ENCODE assay signal across 22 cellular contexts in the genomic region with DNA sequence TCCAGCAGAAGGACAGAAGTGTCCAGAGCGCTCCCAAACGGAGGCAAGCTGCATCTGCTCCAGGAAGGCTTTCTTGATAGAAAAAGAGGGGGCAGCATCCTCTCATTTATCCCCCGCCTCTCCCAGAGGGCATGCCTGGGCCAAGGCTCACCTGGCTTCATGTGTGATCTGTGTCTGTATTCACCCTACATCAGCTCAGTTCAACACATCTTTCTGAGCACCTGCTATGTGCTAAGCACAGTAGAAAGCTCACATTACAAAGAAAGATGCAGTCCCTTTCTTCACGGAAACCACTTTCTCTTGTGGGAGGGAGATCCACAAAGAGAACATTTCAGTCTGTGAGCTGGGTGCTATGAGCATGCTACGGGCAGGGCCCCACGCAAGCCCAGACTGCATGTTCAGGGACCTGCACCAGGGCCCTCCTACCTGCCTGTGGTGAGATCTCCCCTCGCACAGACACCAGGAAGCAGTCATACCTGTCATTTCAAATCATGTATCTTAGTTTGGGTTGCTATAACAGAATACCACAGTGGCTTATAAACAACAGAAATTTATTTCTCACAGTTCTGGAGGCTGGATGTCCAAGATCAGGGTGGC.
DNase-seq lines count a peak whose midpoint lies in the region; ATAC-seq and TF ChIP-seq lines count a peak whose summit lies in the region.
"Had no signal": no experiment of that assay in that cellular context is flagged by ENCODE, and none has a peak within 500 bp of the region (broad histone marks: within the 10 kb centered on the region; RNA-seq: fewer than 3 reads in every experiment).

No MANE protein-coding gene starts in this region.

- H3K36me3 ChIP-seq in thymus (ENCODE audit: control insufficient read depth, insufficient read depth): no peaks in the 10 kb centered on the region
- H3K36me3 ChIP-seq in gastroesophageal sphincter: no peaks in the 10 kb centered on the region
- H3K36me3 ChIP-seq: adrenal gland, neutrophil, thoracic aorta had no signal

- TF ChIP-seq CTCF in gastroesophageal sphincter (IDR thresholded peaks at IDR 0.05): no peak

- H3K36me3 Mint-ChIP-seq in activated naive CD4-positive, alpha-beta T cell treated with anti-CD3 and anti-CD28 coated beads, Interleukin-2, amount 50 U/mL, for 72 hours: peaks cover 6 to 13% of the 10 kb centered on the region in 2 donors
- H3K36me3 Mint-ChIP-seq: brain; memory B cell; stimulated activated memory B cell treated with anti-CD40 and anti-IgM and Interleukin-4, amounts not matched to agents 10 μg/mL and 1 μg/mL and 100 μg/mL, for 72 hours had no signal

- H3K4me1 ChIP-seq in thymus (ENCODE audit: control insufficient read depth, insufficient read depth, low read length) (peaks cover 3% of the 10 kb centered on the region), gastroesophageal sphincter (no peaks in the 10 kb centered on the region)
- H3K4me1 ChIP-seq: adrenal gland had no signal

- peaks cover under 1 to 8% of the 10 kb centered on the region in 2 donors for H3K9me3 Mint-ChIP-seq in activated naive CD4-positive, alpha-beta T cell treated with anti-CD3 and anti-CD28 coated beads, Interleukin-2, amount 50 U/mL, for 72 hours
- H3K9me3 Mint-ChIP-seq: activated T-helper 1 cell treated with anti-CD3 and anti-CD28 coated beads, Interleukin-12 subunit alpha, Interleukin-12 subunit beta, Interleukin-2, Interleukin-4 antibody, amounts not matched to agents 30 ng/mL and 10 ng/mL and 1 ng/mL, durations not matched to agents 14 hours and 24 hours and 36 hours; memory B cell; stimulated activated memory B cell treated with anti-CD40 and anti-IgM and Interleukin-4, amounts not matched to agents 10 μg/mL and 1 μg/mL and 100 μg/mL, for 72 hours had no signal

- 77% methylated on average over 7 of the region's 7 CpGs for WGBS in thymus
- WGBS in gastroesophageal sphincter (ENCODE audit: low coverage in 1 of 2), 2 donors: 83 to 90% methylated on average over 5 to 7 of the region's 7 CpGs

- no peak overlapping the region for H3K4me3 ChIP-seq in thymus (ENCODE audit: low read length)
- H3K4me3 ChIP-seq in gastroesophageal sphincter: no peak overlapping the region
- H3K4me3 ChIP-seq: adrenal gland, thoracic aorta had no signal

- peak; percentile 20 for DNase-seq in stimulated activated CD4-positive, alpha-beta T cell treated with anti-CD3 and anti-CD28 coated beads, Interleukin-15, amount 100 ng/mL, for 24 hours
- DNase-seq in stimulated activated CD4-positive, alpha-beta T cell treated with anti-CD3 and anti-CD28 coated beads, Interleukin-12 subunit alpha, Interleukin-12 subunit beta, amount 100 ng/mL, for 4 hours: no peak
- DNase-seq in activated CD4-positive, alpha-beta T cell treated with anti-CD3 and anti-CD28 coated beads, Interleukin-2, amount 50 U/mL, for 1 hour: peak; percentile 42
- DNase-seq in activated naive CD4-positive, alpha-beta T cell treated with anti-CD3 and anti-CD28 coated beads, Interleukin-2, amount 50 U/mL, for 72 hours (ENCODE audit: low spot score in 2 of 2): peak in 1 of 2 donors; percentile 12
- no peak for DNase-seq in T-helper 1 cell
- DNase-seq: Kasumi-1, left colon, NCI-H1694, NCI-H2171 treated with DMSO at 0.1 percent for 48 hours, NCI-H524, SIG-M5 had no signal

- H3K9me3 ChIP-seq in thymus (ENCODE audit: control insufficient read depth) (no peaks in the 10 kb centered on the region), gastroesophageal sphincter (peaks cover 0 to 19% (median 0%) of the 10 kb centered on the region in 3 donors)
- H3K9me3 ChIP-seq: adrenal gland, neutrophil, thoracic aorta had no signal

- H3K27ac ChIP-seq in thymus (ENCODE audit: low read depth): peak overlapping the region; percentile 48
- H3K27ac ChIP-seq in gastroesophageal sphincter: no peak overlapping the region
- H3K27ac ChIP-seq: adrenal gland, neutrophil, thoracic aorta had no signal

- ATAC-seq in activated naive CD4-positive, alpha-beta T cell treated with anti-CD3 and anti-CD28 coated beads, Interleukin-2, amount 50 U/mL, for 72 hours: peak; percentile 90 to 94
- no peak for ATAC-seq in gastroesophageal sphincter
- ATAC-seq: HepG2; left colon; Panc1; stimulated activated memory B cell treated with anti-CD40 and anti-IgM and Interleukin-4, amounts not matched to agents 10 μg/mL and 1 μg/mL and 100 μg/mL, for 72 hours had no signal

- H3K27ac Mint-ChIP-seq in activated naive CD4-positive, alpha-beta T cell treated with anti-CD3 and anti-CD28 coated beads, Interleukin-2, amount 50 U/mL, for 72 hours: peak overlapping the region in 1 of 2 donors; percentile 67
- H3K27ac Mint-ChIP-seq: activated T-helper 1 cell treated with anti-CD3 and anti-CD28 coated beads, Interleukin-12 subunit alpha, Interleukin-12 subunit beta, Interleukin-2, Interleukin-4 antibody, amounts not matched to agents 30 ng/mL and 10 ng/mL and 1 ng/mL, durations not matched to agents 14 hours and 24 hours and 36 hours; brain; memory B cell; stimulated activated memory B cell treated with anti-CD40 and anti-IgM and Interleukin-4, amounts not matched to agents 10 μg/mL and 1 μg/mL and 100 μg/mL, for 72 hours had no signal

- no peaks in the 10 kb centered on the region for H3K27me3 ChIP-seq in thymus (ENCODE audit: control insufficient read depth, insufficient read depth)
- no peaks in the 10 kb centered on the region for H3K27me3 ChIP-seq in gastroesophageal sphincter
- H3K27me3 ChIP-seq: adrenal gland had no signal

- TF ChIP-seq EP300 in gastroesophageal sphincter (IDR thresholded peaks at IDR 0.05): no peak

- TF ChIP-seq POLR2A in gastroesophageal sphincter (IDR thresholded peaks at IDR 0.05): no peak

Comparison
In these comparisons a context has a peak if more than half of its experiments do, and no peak if none do; other contexts are left out.
1. DNase-seq: peak in stimulated activated CD4-positive, alpha-beta T cell treated with anti-CD3 and anti-CD28 coated beads, Interleukin-15, amount 100 ng/mL, for 24 hours (single experiment) and activated CD4-positive, alpha-beta T cell treated with anti-CD3 and anti-CD28 coated beads, Interleukin-2, amount 50 U/mL, for 1 hour (single experiment); none in stimulated activated CD4-positive, alpha-beta T cell treated with anti-CD3 and anti-CD28 coated beads, Interleukin-12 subunit alpha, Interleukin-12 subunit beta, amount 100 ng/mL, for 4 hours (single experiment) and T-helper 1 cell (0 of 5).